16 cellular contexts compared by ENCODE assay signal in the genomic region with DNA sequence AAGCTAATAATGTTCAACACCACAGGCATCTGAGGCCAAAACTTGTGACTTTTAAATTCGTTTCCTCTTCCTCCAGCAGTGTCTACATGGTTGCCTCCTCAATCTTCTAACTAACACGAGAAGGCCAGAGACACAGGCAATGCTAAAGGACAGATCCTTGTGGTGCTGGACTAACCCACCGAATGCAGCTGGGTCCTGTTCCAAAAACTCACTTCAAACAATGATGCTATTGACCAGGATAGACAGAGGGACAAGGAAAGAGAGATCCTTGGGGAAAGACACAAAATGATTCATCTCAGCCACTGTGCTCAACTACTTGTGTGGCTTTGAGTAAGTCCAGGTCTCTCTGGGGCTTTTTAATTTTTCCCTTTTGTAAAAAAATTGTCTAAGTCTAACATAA.
"Had no signal": no experiment of that assay in that cellular context is flagged by ENCODE, and none has a peak within 500 bp of the region (broad histone marks: within the 10 kb centered on the region; RNA-seq: fewer than 3 reads in every experiment).

No MANE protein-coding gene starts in this region.

- H3K4me3 ChIP-seq: thoracic aorta, vagina had no signal

- H3K27ac ChIP-seq: vagina had no signal

- H3K9me3 ChIP-seq: thoracic aorta, vagina had no signal

- H3K36me3 ChIP-seq: thoracic aorta, vagina had no signal

- DNase-seq: activated CD4-positive, alpha-beta T cell treated with anti-CD3 and anti-CD28 coated beads, Interleukin-2, amount 50 U/mL, for 4 hours; activated CD8-positive, alpha-beta memory T cell treated with anti-CD3 and anti-CD28 coated beads, Interleukin-2, amount 10 ng/mL, durations not matched to agents 7 days and 5 days; activated effector memory CD4-positive, alpha-beta T cell treated with Interleukin-2 at 50 U/mL for 16 hours; activated T-cell treated with anti-CD3 and anti-CD28 coated beads, Interleukin-2, amount 50 U/mL, for 24 hours; amniotic stem cell; head of caudate nucleus; left colon; natural killer cell; occipital lobe; stimulated activated CD4-positive, alpha-beta T cell treated with anti-CD3 and anti-CD28 coated beads, Interleukin-15, amount 100 ng/mL, for 24 hours; stimulated activated CD4-positive, alpha-beta T cell treated with anti-CD3 and anti-CD28 coated beads, Interleukin-4, amount 100 ng/mL, for 24 hours; T-helper 2 cell had no signal

- H3K27me3 ChIP-seq: vagina had no signal

- ATAC-seq: activated CD4-positive, CD25-positive, alpha-beta regulatory T cell treated with anti-CD3 and anti-CD28 coated beads, Interleukin-2, amount 50 U/mL, for 24 hours; activated CD8-positive, alpha-beta memory T cell treated with anti-CD3 and anti-CD28 coated beads, Interleukin-2, amount 10 ng/mL, durations not matched to agents 7 days and 5 days; activated naive CD4-positive, alpha-beta T cell treated with anti-CD3 and anti-CD28 coated beads, Interleukin-2, amount 50 U/mL, for 72 hours; left colon; natural killer cell had no signal
